Comparison of ENCODE assay signal across 11 cellular contexts in genomic region chr2:135962401-135963138, GRCh38. TPM values are rescaled to one million over a fixed set of nuclear protein-coding genes. Genes with fewer than 3 reads are reported as not detected.
DNase-seq lines count a peak whose midpoint lies in the region; ATAC-seq and TF ChIP-seq lines count a peak whose summit lies in the region.
"Had no signal": no experiment of that assay in that cellular context is flagged by ENCODE, and none has a peak within 500 bp of the region (broad histone marks: within the 10 kb centered on the region; RNA-seq: fewer than 3 reads in every experiment).

No MANE protein-coding gene starts in this region.

- TF ChIP-seq POLR2A in HCT116 (IDR thresholded peaks at IDR 0.05; ENCODE audit: borderline replicate concordance, extremely low read depth, insufficient read depth, insufficient read length), result no peak

- H3K79me2 ChIP-seq in HCT116 (ENCODE audit: insufficient read depth, low read length) (peaks cover 78% of the 10 kb centered on the region), OCI-LY1 (ENCODE audit: insufficient read depth, low read length) (peaks cover 78% of the 10 kb centered on the region)

- H2AFZ ChIP-seq in HCT116 (ENCODE audit: low read depth, low read length, poor library complexity, severe bottlenecking), result no peak overlapping the region
- no peak overlapping the region for H2AFZ ChIP-seq in OCI-LY1 (ENCODE audit: low read length)

- RAD21 ChIA-PET in HCT116 (lab: Charles Lee; ENCODE audit: low non-redundant PET in 1 of 2, low total read pairs in 2 of 2, uncharacterized antibody in 2 of 2, unreplicated experiment in 2 of 2), result no interaction called here

- H3K4me3 Mint-ChIP-seq in immature natural killer cell, result no peak overlapping the region

- H3K36me3 Mint-ChIP-seq in immature natural killer cell, result peaks cover 4 to 11% (median 5%) of the 10 kb centered on the region in 3 donors

- H3K27ac Mint-ChIP-seq in immature natural killer cell, result peak overlapping the region in 4 of 6 donors; percentile 9 to 68 (median 55)

- H3K9ac ChIP-seq in HCT116 (ENCODE audit: low read length), result no peak overlapping the region
- peak overlapping the region; percentile 36; the same call in 1 of the 2 replicates for H3K9ac ChIP-seq in OCI-LY1 (ENCODE audit: low read length)

- CTCF ChIA-PET in HCT116 (lab: Charles Lee), result no interaction called here

- H3K4me2 ChIP-seq in HCT116 (ENCODE audit: low read length) (peak overlapping the region; percentile 55; the same call in 1 of the 2 replicates), OCI-LY1 (ENCODE audit: low read length) (peak overlapping the region; percentile 54; the same call in 1 of the 2 replicates)

- ATAC-seq in GM18519 (IDR thresholded peaks at IDR 0.05; ENCODE audit: low FRiP score, unreplicated experiment), result peak; percentile 48
- ATAC-seq in HCT116, result no peak
- ATAC-seq in GM21390 (IDR thresholded peaks at IDR 0.05; ENCODE audit: unreplicated experiment), result no peak
- no peak for ATAC-seq in esophagus mucosa

- peak overlapping the region; percentile 79; the same call in 1 of the 2 replicates for H3K27ac ChIP-seq in HCT116 (ENCODE audit: low read depth, low read length)
- peak overlapping the region; percentile 80 for H3K27ac ChIP-seq in OCI-LY1 (ENCODE audit: low read depth, low read length, poor library complexity, severe bottlenecking)
- H3K27ac ChIP-seq: epithelial cell of prostate, tibial artery had no signal

- H3K4me1 ChIP-seq in HCT116 (ENCODE audit: control insufficient read depth in 1 of 2, insufficient read depth in 2 of 2, low read length in 2 of 2) (peaks cover 17 to 35% of the 10 kb centered on the region in 2 experiments), OCI-LY1 (ENCODE audit: insufficient read depth, low read length, severe bottlenecking) (peaks cover 44% of the 10 kb centered on the region)
- H3K4me1 ChIP-seq: tibial artery had no signal

- POLR2A ChIA-PET in HCT116 (lab: Charles Lee), result no interaction called here

- H3K36me3 ChIP-seq in HCT116 (ENCODE audit: control insufficient read depth in 1 of 2, insufficient read depth in 2 of 2, low read length in 2 of 2) (peaks cover 0 to 4% of the 10 kb centered on the region in 2 experiments; a peak in 2 of 4 replicates), OCI-LY1 (ENCODE audit: insufficient read depth, low read length) (peaks cover 63% of the 10 kb centered on the region)

- H4K20me1 ChIP-seq in HCT116 (ENCODE audit: insufficient read depth), result no peaks in the 10 kb centered on the region
- no peaks in the 10 kb centered on the region for H4K20me1 ChIP-seq in OCI-LY1 (ENCODE audit: insufficient read depth, low read length)

- no peak for TF ChIP-seq CTCF in HCT116 (IDR thresholded peaks at IDR 0.05 in 2 of 3, conservative IDR thresholded peaks at IDR 0.05 in 1 of 3; ENCODE audit: borderline replicate concordance in 1 of 3, insufficient read depth in 1 of 3, low read depth in 2 of 3, low read length in 2 of 3)
- no peak for TF ChIP-seq CTCF in OCI-LY1 (IDR thresholded peaks at IDR 0.05; ENCODE audit: low read length)

- H3F3A ChIP-seq in OCI-LY1 (ENCODE audit: insufficient read depth, low read length), result peaks cover 3% of the 10 kb centered on the region; the same call in 1 of the 2 replicates

- peaks cover 23 to 42% of the 10 kb centered on the region in 2 donors for H3K4me1 Mint-ChIP-seq in immature natural killer cell

- H3K9me2 ChIP-seq in HCT116 (ENCODE audit: insufficient read depth) (no peaks in the 10 kb centered on the region), OCI-LY1 (ENCODE audit: low read depth, low read length) (no peaks in the 10 kb centered on the region)

- H3K9me3 Mint-ChIP-seq in immature natural killer cell, result no peaks in the 10 kb centered on the region

- DNase-seq in HCT116 (ENCODE audit: low read depth, low spot score), result no peak
- no peak for DNase-seq in immature natural killer cell
- DNase-seq in DMS153 treated with DMSO at 0.1 percent for 48 hours (lab: John Stamatoyannopoulos, UW; ENCODE audit: unreplicated experiment), result no peak
- no peak for DNase-seq in hypothalamus (lab: John Stamatoyannopoulos, UW)
- DNase-seq: MV-4-11, tibial artery had no signal

- intact Hi-C loops in HCT116 (cut with micrococcal nuclease), result no loop called here

- no peaks in the 10 kb centered on the region for H3K27me3 Mint-ChIP-seq in immature natural killer cell (ENCODE audit: low read depth in 3 of 3)

- H3K27me3 ChIP-seq in HCT116 (ENCODE audit: insufficient read depth, low read length) (no peaks in the 10 kb centered on the region), OCI-LY1 (ENCODE audit: insufficient read depth, low read length) (no peaks in the 10 kb centered on the region)
- H3K27me3 ChIP-seq: tibial artery had no signal

- no peak for TF ChIP-seq RAD21 in HCT116 (IDR thresholded peaks at IDR 0.05; ENCODE audit: low read depth)

- no TSS peak for BruUV-seq in HCT116 (replicated peaks; lab: Mats Ljungman, UMichigan)

- H3K9me3 ChIP-seq in HCT116 (ENCODE audit: control insufficient read depth in 1 of 2, insufficient read depth in 1 of 2, low read depth in 1 of 2, low read length in 2 of 2), result no peaks in the 10 kb centered on the region
- H3K9me3 ChIP-seq in OCI-LY1 (ENCODE audit: low read length), result no peaks in the 10 kb centered on the region
- H3K9me3 ChIP-seq: tibial artery had no signal

- H3K4me3 ChIP-seq in HCT116 (replicated peaks in 1 of 2; ENCODE audit: low read depth in 1 of 2, low read length in 2 of 2), result no peak overlapping the region
- H3K4me3 ChIP-seq in OCI-LY1 (ENCODE audit: low read depth, low read length, poor library complexity, severe bottlenecking), result peak overlapping the region; percentile 9
- H3K4me3 ChIP-seq: tibial artery had no signal

TF ChIP-seq in HCT116, 20 proteins besides CTCF, POLR2A, EP300 and RAD21:
- TF ChIP-seq CEBPB (IDR thresholded peaks at IDR 0.05; ENCODE audit: low read depth) (no peak), YY1 (IDR thresholded peaks at IDR 0.05; ENCODE audit: extremely low read depth, insufficient replicate concordance, low read depth, low read length) (no peak), SIN3A (IDR thresholded peaks at IDR 0.05; ENCODE audit: low read depth) (no peak)

RNA-seq across cellular contexts. Expression of gene DARS1, which starts 22.9 kb away (rescaled TPM):
- total RNA-seq in HCT116 (2021; ENCODE audit: unreplicated experiment), result 94.8 TPM
- 138 and 140 TPM in 2 replicates for polyA plus RNA-seq in HCT116 (2012)
- polyA plus RNA-seq in immature natural killer cell, result 100 to 1,000 TPM in 1 of 3 donors, 10 to 100 TPM in 2; 63.5 to 132 (median 86.1) TPM
- 58.3 TPM for total RNA-seq in esophagus mucosa
